12 cellular contexts compared by ENCODE assay signal in the genomic region with DNA sequence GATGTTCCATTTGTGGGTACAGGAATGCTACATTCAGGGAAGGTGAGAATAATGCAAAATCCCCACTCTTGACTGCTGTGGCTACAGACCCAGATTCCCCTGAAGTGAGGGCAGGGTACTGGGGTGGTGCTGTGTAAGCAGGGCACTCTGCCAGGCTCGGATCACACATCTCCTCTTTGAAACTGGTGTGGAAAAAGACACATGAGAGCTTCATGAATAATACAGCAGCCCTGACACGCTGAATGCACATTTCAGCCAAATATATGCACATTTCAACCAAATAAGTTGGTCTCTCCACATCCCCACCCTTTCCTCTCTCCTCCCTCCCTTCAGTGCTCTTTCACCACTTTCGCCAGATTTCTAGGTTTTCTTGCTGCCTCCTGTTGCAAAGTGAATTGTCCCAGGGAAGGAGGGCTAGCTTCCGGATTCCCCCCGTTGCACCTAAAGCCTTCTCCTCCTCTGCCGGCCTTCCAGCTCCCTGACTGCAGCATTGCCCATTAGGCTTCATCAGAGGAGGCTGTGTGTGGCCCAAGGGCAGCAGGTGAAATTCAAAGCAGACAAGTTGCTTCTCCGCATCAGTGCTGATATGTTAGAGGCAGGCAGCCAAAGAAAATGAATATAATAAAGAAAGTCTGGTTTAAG.
DNase-seq lines count a peak whose midpoint lies in the region; ATAC-seq and TF ChIP-seq lines count a peak whose summit lies in the region.
"Had no signal": no experiment of that assay in that cellular context is flagged by ENCODE, and none has a peak within 500 bp of the region (broad histone marks: within the 10 kb centered on the region; RNA-seq: fewer than 3 reads in every experiment).

No MANE protein-coding gene starts in this region.

- intact Hi-C loops in thyroid gland (cut with DNase I), result no loop called here

- DNase-seq in activated T-cell treated with anti-CD3 and anti-CD28 coated beads, Interleukin-2, amount 50 U/mL, for 4 hours, result no peak
- DNase-seq in activated T-cell treated with anti-CD3 and anti-CD28 coated beads, Interleukin-2, amount 50 U/mL, for 48 hours, result no peak
- DNase-seq in thyroid gland, result peak; percentile 73 to 76
- DNase-seq in GM20000 (ENCODE audit: low spot score), result no peak
- no peak for DNase-seq in NCI-H128 (lab: John Stamatoyannopoulos, UW; ENCODE audit: unreplicated experiment)
- no peak for DNase-seq in activated CD4-positive, alpha-beta T cell treated with anti-CD3 and anti-CD28 coated beads, Interleukin-2, amount 50 U/mL, for 4 hours
- DNase-seq: activated naive CD8-positive, alpha-beta T cell treated with anti-CD3 and anti-CD28 coated beads, Interleukin-2, amount 10 ng/mL, durations not matched to agents 7 days and 5 days; NCI-H187 had no signal

- peaks cover 18% of the 10 kb centered on the region for H3K27me3 Mint-ChIP-seq in activated T-cell treated with anti-CD3 and anti-CD28 coated beads, Interleukin-2, amount 50 U/mL, for 4 hours (ENCODE audit: low read depth)

- peaks cover 15% of the 10 kb centered on the region; the same call in 1 of the 2 replicates for H3K79me2 ChIP-seq in OCI-LY3 (ENCODE audit: low read length)

- H3K9ac ChIP-seq in OCI-LY3 (ENCODE audit: low read length), result peak overlapping the region; percentile 64

- H3K36me3 Mint-ChIP-seq in activated T-cell treated with anti-CD3 and anti-CD28 coated beads, Interleukin-2, amount 50 U/mL, for 4 hours (ENCODE audit: insufficient read depth), result no peaks in the 10 kb centered on the region
- H3K36me3 Mint-ChIP-seq: activated naive CD8-positive, alpha-beta T cell treated with anti-CD3 and anti-CD28 coated beads, Interleukin-2, amount 10 ng/mL, durations not matched to agents 7 days and 5 days had no signal

- H3K9me3 Mint-ChIP-seq in activated T-cell treated with anti-CD3 and anti-CD28 coated beads, Interleukin-2, amount 50 U/mL, for 4 hours, result no peaks in the 10 kb centered on the region
- H3K9me3 Mint-ChIP-seq: activated naive CD8-positive, alpha-beta T cell treated with anti-CD3 and anti-CD28 coated beads, Interleukin-2, amount 10 ng/mL, durations not matched to agents 7 days and 5 days; T-helper 2 cell treated with Interferon-gamma antibody and Interleukin-4, amounts not matched to agents 5 μg/mL and 100 μg/mL, for 36 hours had no signal

- H3K27ac ChIP-seq in OCI-LY3 (ENCODE audit: low read length) (peak overlapping the region; percentile 90), thyroid gland (peak overlapping the region in 2 of 3 donors; percentile 48 to 54)
- H3K27ac ChIP-seq: A549 had no signal

- H3K4me1 ChIP-seq in OCI-LY3 (ENCODE audit: low read length) (peaks cover 65% of the 10 kb centered on the region), thyroid gland (peaks cover 33 to 38% of the 10 kb centered on the region in 2 donors)
- H3K4me1 ChIP-seq: A549 had no signal

- TF ChIP-seq CTCF in OCI-LY3 (IDR thresholded peaks at IDR 0.05; ENCODE audit: low read depth, low read length) (no peak), thyroid gland (IDR thresholded peaks at IDR 0.05) (no peak), GM20000 (IDR thresholded peaks at IDR 0.05; ENCODE audit: extremely low read depth, missing control alignments) (no peak)

- no peaks in the 10 kb centered on the region for H3K9me3 ChIP-seq in OCI-LY3 (ENCODE audit: insufficient read depth, low read length)
- H3K9me3 ChIP-seq in thyroid gland, result no peaks in the 10 kb centered on the region
- H3K9me3 ChIP-seq: A549 had no signal

- no peak overlapping the region for H2AFZ ChIP-seq in OCI-LY3 (ENCODE audit: low read depth, low read length)

- 31 to 39% methylated on average over 7 of the region's 7 CpGs for WGBS in thyroid gland, 2 donors

- TF ChIP-seq POLR2A in thyroid gland (IDR thresholded peaks at IDR 0.05), result no peak

- peak overlapping the region; percentile 99 for H3K4me2 ChIP-seq in OCI-LY3 (ENCODE audit: low read length)
- H3K4me2 ChIP-seq: A549 had no signal

- H3K4me3 Mint-ChIP-seq in activated T-cell treated with anti-CD3 and anti-CD28 coated beads, Interleukin-2, amount 50 U/mL, for 4 hours, result peak overlapping the region; percentile 4
- H3K4me3 Mint-ChIP-seq: activated naive CD8-positive, alpha-beta T cell treated with anti-CD3 and anti-CD28 coated beads, Interleukin-2, amount 10 ng/mL, durations not matched to agents 7 days and 5 days; T-helper 2 cell treated with Interferon-gamma antibody and Interleukin-4, amounts not matched to agents 5 μg/mL and 100 μg/mL, for 36 hours had no signal

- no peaks in the 10 kb centered on the region for H3K36me3 ChIP-seq in OCI-LY3 (replicated peaks; ENCODE audit: low read depth, low read length)
- no peaks in the 10 kb centered on the region for H3K36me3 ChIP-seq in thyroid gland

- H3K4me3 ChIP-seq in OCI-LY3 (ENCODE audit: low read length) (peak overlapping the region; percentile 75), thyroid gland (replicated peaks in 1 of 3) (no peak overlapping the region)
- H3K4me3 ChIP-seq: A549 had no signal

- ATAC-seq in activated T-cell treated with anti-CD3 and anti-CD28 coated beads, Interleukin-2, amount 50 U/mL, for 4 hours, result no peak
- ATAC-seq in HG02943 (IDR thresholded peaks at IDR 0.05; ENCODE audit: low read depth, unreplicated experiment), result peak; percentile 48
- ATAC-seq: A549 had no signal

- H3K27me3 ChIP-seq in OCI-LY3 (ENCODE audit: low read depth, low read length) (no peaks in the 10 kb centered on the region), thyroid gland (no peaks in the 10 kb centered on the region)

- no peaks in the 10 kb centered on the region for H3K4me1 Mint-ChIP-seq in activated T-cell treated with anti-CD3 and anti-CD28 coated beads, Interleukin-2, amount 50 U/mL, for 4 hours (ENCODE audit: low read depth)

- H4K20me1 ChIP-seq in OCI-LY3 (ENCODE audit: insufficient read depth, low read length), result no peaks in the 10 kb centered on the region

Comparison
In these comparisons a context has a peak if more than half of its experiments do, and no peak if none do; other contexts are left out.
1. DNase-seq: peak in thyroid gland (2 of 2); none in activated T-cell treated with anti-CD3 and anti-CD28 coated beads, Interleukin-2, amount 50 U/mL, for 4 hours (single experiment), activated T-cell treated with anti-CD3 and anti-CD28 coated beads, Interleukin-2, amount 50 U/mL, for 48 hours (0 of 2), GM20000 (single experiment), NCI-H128 (single experiment) and activated CD4-positive, alpha-beta T cell treated with anti-CD3 and anti-CD28 coated beads, Interleukin-2, amount 50 U/mL, for 4 hours (0 of 2).